In genomic region chr5:34030585-34030984, GRCh38 we compare ENCODE assay signal across 2 cellular contexts.
A peak's percentile ranks its signal among the peaks of the same experiment; 100 is the strongest.
TF ChIP-seq lines count a peak whose summit lies in the region.
"Not testable (repeated sequence)": the region's sequence is repeated elsewhere in the genome, so short reads cannot be mapped to it uniquely, and the experiment has no call there.

No MANE protein-coding gene starts in this region.

TF ChIP-seq in HEK293, 187 proteins besides CTCF, POLR2A, EP300 and RAD21:
- peak; percentile 51; the same call in 1 of the 2 replicates for TF ChIP-seq ATF2 (tag by site-specific recombination; IDR thresholded peaks at IDR 0.05; ENCODE audit: low read depth)

TF ChIP-seq in HepG2, 621 proteins besides CTCF, POLR2A, EP300 and RAD21:
- peak; percentile 63 for TF ChIP-seq ATF7 (IDR thresholded peaks at IDR 0.05)
- not testable (repeated sequence) for TF ChIP-seq ATF7 (CRISPR knock-in tag; IDR thresholded peaks at IDR 0.05)
